8 cellular contexts compared by ENCODE assay signal in genomic region chr4:1856920-1857699, GRCh38. TPM values are rescaled to one million over a fixed set of nuclear protein-coding genes. Genes with fewer than 3 reads are reported as not detected.
DNase-seq lines count a peak whose midpoint lies in the region; ATAC-seq and TF ChIP-seq lines count a peak whose summit lies in the region.

No MANE protein-coding gene starts in this region.

- no peak overlapping the region for H4K8ac ChIP-seq in mesendoderm (ENCODE audit: low read depth, low read length)

- no peak for ATAC-seq in GM18517 (IDR thresholded peaks at IDR 0.05; ENCODE audit: unreplicated experiment)

- H3K27me3 ChIP-seq in MM.1S (replicated peaks; ENCODE audit: insufficient read depth, low read length) (no peaks in the 10 kb centered on the region), dorsolateral prefrontal cortex (peaks cover 0 to 4% (median 0%) of the 10 kb centered on the region in 45 donors), mesendoderm (ENCODE audit: insufficient read depth, low read length, poor library complexity) (peaks cover 9% of the 10 kb centered on the region)

- no peak overlapping the region for H2BK120ac ChIP-seq in mesendoderm (ENCODE audit: low read depth, low read length)

- no peak overlapping the region for H2AK5ac ChIP-seq in mesendoderm (ENCODE audit: low read length)

- peak overlapping the region; percentile 35; the same call in 1 of the 2 replicates for H3K27ac ChIP-seq in MM.1S (ENCODE audit: low read length)
- peak overlapping the region; percentile 14 to 96 (median 83) for H3K27ac ChIP-seq in dorsolateral prefrontal cortex
- H3K27ac ChIP-seq in mesendoderm (ENCODE audit: low read depth, low read length) = no peak overlapping the region

- H3K9ac ChIP-seq in MM.1S (ENCODE audit: low read length) (peak overlapping the region; percentile 74), mesendoderm (ENCODE audit: low read length) (peak overlapping the region; percentile 93)

- peak overlapping the region; percentile 41 for H3K18ac ChIP-seq in mesendoderm (ENCODE audit: low read length)

- intact Hi-C loops in dorsolateral prefrontal cortex (cut with DNase I) = loop anchor here (1.0 to 10.0 kb wide), 5 partner anchors 13 to 558 kb away; partner anchors contain the start of genes CFAP99 (in 1 of the 2), NELFA (in 1 of the 2), NSD2 (in 1 of the 2) and TACC3 (in 1 of the 2)

- peaks cover 4% of the 10 kb centered on the region; the same call in 1 of the 2 replicates for H4K20me1 ChIP-seq in MM.1S (ENCODE audit: insufficient read depth, low read length)

- peak overlapping the region; percentile 98 for H3K4me3 ChIP-seq in MM.1S (ENCODE audit: low read length)
- H3K4me3 ChIP-seq in dorsolateral prefrontal cortex = peak overlapping the region; percentile 53 to 99 (median 93)
- peak overlapping the region; percentile 34 for H3K4me3 ChIP-seq in mesendoderm (ENCODE audit: low read length)

- H2BK15ac ChIP-seq in mesendoderm (replicated peaks; ENCODE audit: low read depth) = no peak overlapping the region

- H3K4ac ChIP-seq in mesendoderm (ENCODE audit: low read depth, low read length) = no peak overlapping the region

- H3K9me3 ChIP-seq in MM.1S (replicated peaks; ENCODE audit: insufficient read depth, low read length) = no peaks in the 10 kb centered on the region

- H3F3A ChIP-seq in MM.1S (ENCODE audit: insufficient read depth, low read length) = no peaks in the 10 kb centered on the region

- H3K36me3 ChIP-seq in MM.1S (replicated peaks; ENCODE audit: insufficient read depth, low read length) (no peaks in the 10 kb centered on the region), mesendoderm (ENCODE audit: control insufficient read depth, insufficient read depth, low read length) (no peaks in the 10 kb centered on the region)

- H3K9me2 ChIP-seq in MM.1S (replicated peaks; ENCODE audit: insufficient read depth, low read length) = no peaks in the 10 kb centered on the region

- H2AFZ ChIP-seq in MM.1S (ENCODE audit: low read length) = peak overlapping the region; percentile 80

- peaks cover 46% of the 10 kb centered on the region for H3K79me2 ChIP-seq in MM.1S (ENCODE audit: low read length)
- peaks cover 18% of the 10 kb centered on the region for H3K79me2 ChIP-seq in mesendoderm (ENCODE audit: control insufficient read depth, insufficient read depth, low read length)

- TF ChIP-seq CTCF in MM.1S (IDR thresholded peaks at IDR 0.05; ENCODE audit: low read length) (no peak), dorsolateral prefrontal cortex (IDR thresholded peaks at IDR 0.05 in 54 of 56, conservative IDR thresholded peaks at IDR 0.05 in 2 of 56; ENCODE audit: low read depth in 1 of 56, partially characterized antibody in 56 of 56) (no peak)

- H4K5ac ChIP-seq in mesendoderm (ENCODE audit: low read length) = no peak overlapping the region

- peak; percentile 33 for DNase-seq in Caki2 (ENCODE audit: low read depth)
- DNase-seq in MM.1S = no peak
- peak in 1 of 10 donors; percentile 57 for DNase-seq in dorsolateral prefrontal cortex
- DNase-seq in mesendoderm = no peak
- peak; percentile 62 for DNase-seq in ureter (ENCODE audit: low spot score)
- DNase-seq in COR-L47 (lab: John Stamatoyannopoulos, UW) = no peak
- no peak for DNase-seq in stimulated activated CD4-positive, alpha-beta T cell treated with anti-CD3 and anti-CD28 coated beads, Interleukin-1b, Interleukin-23, amount 100 ng/mL, for 48 hours

- no CpG with 5 or more reads among the region's 33 CpGs for WGBS in mesendoderm (ENCODE audit: extremely low coverage, insufficient coverage, low lambda C conversion rate)

- H3K79me1 ChIP-seq in mesendoderm (ENCODE audit: low read length) = peaks cover 14% of the 10 kb centered on the region

- peak overlapping the region; percentile 97 for H3K4me2 ChIP-seq in MM.1S (ENCODE audit: low read depth, low read length)
- peak overlapping the region; percentile 84 for H3K4me2 ChIP-seq in mesendoderm (ENCODE audit: low read length)

- peak overlapping the region; percentile 80 for H3K56ac ChIP-seq in mesendoderm (ENCODE audit: low read length)

- in situ Hi-C loops in Caki2 (cut with HindIII; ENCODE audit: low pct_unique_long_range_greater_than_20kb, low sequenced_read_pairs) = no loop called here

- H3K23ac ChIP-seq in mesendoderm (ENCODE audit: low read length) = peak overlapping the region; percentile 76

- no peak overlapping the region for H2BK5ac ChIP-seq in mesendoderm (ENCODE audit: low read length)

- peaks cover 5% of the 10 kb centered on the region for H3K4me1 ChIP-seq in MM.1S (ENCODE audit: low read length)
- peaks cover 2% of the 10 kb centered on the region for H3K4me1 ChIP-seq in mesendoderm (ENCODE audit: control insufficient read depth, low read depth, low read length)

RNA-seq across cellular contexts. Expression of gene LETM1, which starts 1.2 kb away (rescaled TPM):
- total RNA-seq in Caki2 (2014; rRNA removed; shearing (Covaris generic); ENCODE audit: low replicate concordance) = 28.1 and 31.9 TPM in 2 replicates
- total RNA-seq in dorsolateral prefrontal cortex (10 to 100 TPM; 36.9 to 61.2 (median 48.6) TPM), ureter (56.1 TPM)
- 21.4 TPM for polyA plus RNA-seq in mesendoderm (2013, experiment 1 of 2)
- polyA plus RNA-seq in mesendoderm (2013, experiment 2 of 2) = 21.8 TPM

RNA-seq across cellular contexts. Expression of gene NSD2, which starts 14.1 kb away (rescaled TPM):
- total RNA-seq in Caki2 (2014; rRNA removed; shearing (Covaris generic); ENCODE audit: low replicate concordance) = 54.8 and 67.7 TPM in 2 replicates
- total RNA-seq in dorsolateral prefrontal cortex = 100 to 1,000 TPM in 91 of 120 experiments, 10 to 100 TPM in 29; 78.8 to 144 (median 108) TPM
- 41.7 TPM for polyA plus RNA-seq in mesendoderm (2013, experiment 1 of 2)
- polyA plus RNA-seq in mesendoderm (2013, experiment 2 of 2) = 43.9 TPM
- 41.5 TPM for total RNA-seq in ureter

Comparison
In these comparisons a context has a peak if more than half of its experiments do, and no peak if none do; other contexts are left out.
1. DNase-seq: peak in Caki2 (single experiment) and ureter (single experiment); none in MM.1S (single experiment), mesendoderm (single experiment), COR-L47 (single experiment) and stimulated activated CD4-positive, alpha-beta T cell treated with anti-CD3 and anti-CD28 coated beads, Interleukin-1b, Interleukin-23, amount 100 ng/mL, for 48 hours (single experiment).
2. H3K4me3 ChIP-seq: peak in every context shown above with its lines; median percentile 98 in MM.1S; 93 in dorsolateral prefrontal cortex; 34 in mesendoderm.